Comparison of ENCODE assay signal across 19 cellular contexts in the genomic region with DNA sequence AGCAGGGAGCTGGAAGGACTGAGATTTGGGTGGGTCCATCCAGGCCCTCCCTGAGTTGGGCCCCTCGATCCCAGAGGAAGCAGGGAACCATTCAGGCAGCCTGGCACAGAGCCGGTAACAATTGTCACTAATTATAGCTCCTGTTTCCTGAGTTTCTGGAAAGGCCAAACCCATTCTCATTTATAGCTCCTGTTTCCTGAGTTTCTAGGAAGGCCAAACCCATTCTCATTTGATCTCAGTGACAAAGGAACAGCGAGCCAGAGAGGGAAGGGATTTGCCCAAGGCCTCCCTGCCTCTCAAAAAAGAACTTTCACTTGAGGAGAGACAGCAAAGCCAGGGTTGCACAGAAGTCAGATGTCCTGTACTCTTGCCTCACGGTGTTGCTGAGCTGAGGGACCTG.
A peak's percentile ranks its signal among the peaks of the same experiment; 100 is the strongest.
DNase-seq lines count a peak whose midpoint lies in the region; ATAC-seq and TF ChIP-seq lines count a peak whose summit lies in the region.
"Had no signal": no experiment of that assay in that cellular context is flagged by ENCODE, and none has a peak within 500 bp of the region (broad histone marks: within the 10 kb centered on the region; RNA-seq: fewer than 3 reads in every experiment).

No MANE protein-coding gene starts in this region.

- in situ Hi-C loops in gastrocnemius medialis (cut with MboI; ENCODE audit: low sequenced_read_pairs in 4 of 4), result no loop called here

- H3K4me1 Mint-ChIP-seq in effector memory CD8-positive, alpha-beta T cell (ENCODE audit: low read depth in 2 of 2), result no peaks in the 10 kb centered on the region
- H3K4me1 Mint-ChIP-seq: naive thymus-derived CD8-positive, alpha-beta T cell had no signal

- H3K27ac Mint-ChIP-seq in effector memory CD8-positive, alpha-beta T cell, result no peak overlapping the region
- H3K27ac Mint-ChIP-seq: activated CD8-positive, alpha-beta T cell treated with anti-CD3 and anti-CD28 coated beads, Interleukin-2, amount 10 ng/mL, durations not matched to agents 7 days and 5 days; naive thymus-derived CD8-positive, alpha-beta T cell had no signal

- no peak overlapping the region for H3K4me3 ChIP-seq in heart left ventricle
- H3K4me3 ChIP-seq in gastrocnemius medialis, result no peak overlapping the region
- H3K4me3 ChIP-seq: colonic mucosa, vagina had no signal

- peaks cover 0 to 4% of the 10 kb centered on the region in 2 donors for H3K9me3 Mint-ChIP-seq in effector memory CD8-positive, alpha-beta T cell

- H3K27ac ChIP-seq in heart left ventricle (peak overlapping the region in 9 of 12 donors; percentile 6 to 70 (median 46)), gastrocnemius medialis (no peak overlapping the region)
- H3K27ac ChIP-seq: colonic mucosa, KMS-11, vagina had no signal

- 0 to 8% (median 3%) methylated on average over 4 of the region's 4 CpGs for WGBS in heart left ventricle, 4 donors

- H3K36me3 ChIP-seq in heart left ventricle, result no peaks in the 10 kb centered on the region
- H3K36me3 ChIP-seq in gastrocnemius medialis, result no peaks in the 10 kb centered on the region
- H3K36me3 ChIP-seq: colonic mucosa, vagina had no signal

- peaks cover 0 to 4% of the 10 kb centered on the region in 2 donors for H3K27me3 Mint-ChIP-seq in effector memory CD8-positive, alpha-beta T cell
- H3K27me3 Mint-ChIP-seq: naive thymus-derived CD8-positive, alpha-beta T cell had no signal

- peaks cover 0 to 34% (median 17%) of the 10 kb centered on the region in 12 donors for H3K4me1 ChIP-seq in heart left ventricle
- peaks cover 0 to 11% of the 10 kb centered on the region in 2 donors for H3K4me1 ChIP-seq in gastrocnemius medialis
- H3K4me1 ChIP-seq: colonic mucosa, vagina had no signal

- DNase-seq in DMS153 (lab: John Stamatoyannopoulos, UW), result peak; percentile 61
- peak; percentile 83 to 93 for DNase-seq in NCI-H2081 (lab: John Stamatoyannopoulos, UW)
- peak; percentile 63 to 83 (median 72) for DNase-seq in heart left ventricle
- no peak for DNase-seq in gastrocnemius medialis
- DNase-seq in effector memory CD8-positive, alpha-beta T cell, result no peak
- no peak for DNase-seq in NCI-H774 (lab: John Stamatoyannopoulos, UW)
- DNase-seq: activated CD4-positive, alpha-beta T cell treated with anti-CD3 and anti-CD28 coated beads for 1 hour; activated CD8-positive, alpha-beta T cell treated with anti-CD3 and anti-CD28 coated beads, Interleukin-2, amount 10 ng/mL, durations not matched to agents 7 days and 5 days; activated gamma-delta T cell treated with Interleukin-2 at 50 U/mL for 16 hours; activated T-cell treated with anti-CD3 and anti-CD28 coated beads, Interleukin-2, amount 50 U/mL, for 1 hour; colonic mucosa; DND-41; mesendoderm; naive thymus-derived CD8-positive, alpha-beta T cell; NCI-H526; SHP77 treated with DMSO at 0.1 percent for 48 hours had no signal

- intact Hi-C loops in heart left ventricle (cut with DNase I) (loop anchor here in 3 of 10 donors (2.0 to 5.0 kb wide), 2 partner anchors 34 to 99 kb away; no protein-coding TSS in a partner anchor), gastrocnemius medialis (cut with DNase I; ENCODE audit: low total_unique reads) (no loop called here)

- TF ChIP-seq POLR2A in heart left ventricle (IDR thresholded peaks at IDR 0.05), result no peak
- TF ChIP-seq POLR2A in gastrocnemius medialis (IDR thresholded peaks at IDR 0.05), result no peak

- TF ChIP-seq CTCF in heart left ventricle (IDR thresholded peaks at IDR 0.05) (no peak), gastrocnemius medialis (IDR thresholded peaks at IDR 0.05 in 4 of 5, conservative IDR thresholded peaks at IDR 0.05 in 1 of 5) (no peak)

- H3K9me3 ChIP-seq in heart left ventricle, result peaks cover 0 to 6% (median 0%) of the 10 kb centered on the region in 12 donors
- H3K9me3 ChIP-seq in gastrocnemius medialis, result no peaks in the 10 kb centered on the region
- H3K9me3 ChIP-seq: colonic mucosa, vagina had no signal

- no peak overlapping the region for H3K4me3 Mint-ChIP-seq in effector memory CD8-positive, alpha-beta T cell
- H3K4me3 Mint-ChIP-seq: activated CD8-positive, alpha-beta T cell treated with anti-CD3 and anti-CD28 coated beads, Interleukin-2, amount 10 ng/mL, durations not matched to agents 7 days and 5 days; naive thymus-derived CD8-positive, alpha-beta T cell had no signal

- no peaks in the 10 kb centered on the region for H3K36me3 Mint-ChIP-seq in effector memory CD8-positive, alpha-beta T cell (ENCODE audit: insufficient read depth)

- ATAC-seq in heart left ventricle, result peak; percentile 78 to 95 (median 92)
- ATAC-seq in gastrocnemius medialis, result peak; percentile 62 to 76
- no peak for ATAC-seq in HG02840 (IDR thresholded peaks at IDR 0.05; ENCODE audit: low FRiP score, unreplicated experiment)
- no peak for ATAC-seq in effector memory CD8-positive, alpha-beta T cell (replicated peaks)
- ATAC-seq: activated CD8-positive, alpha-beta T cell treated with anti-CD3 and anti-CD28 coated beads, Interleukin-2, amount 10 ng/mL, durations not matched to agents 7 days and 5 days; naive thymus-derived CD8-positive, alpha-beta T cell had no signal

- H3K27me3 ChIP-seq in heart left ventricle, result no peaks in the 10 kb centered on the region
- H3K27me3 ChIP-seq in gastrocnemius medialis, result no peaks in the 10 kb centered on the region
- H3K27me3 ChIP-seq: colonic mucosa, vagina had no signal

Comparison
In these comparisons a context has a peak if more than half of its experiments do, and no peak if none do; other contexts are left out.
1. DNase-seq: peak in DMS153 (single experiment), NCI-H2081 (2 of 2) and heart left ventricle (5 of 5); none in gastrocnemius medialis (0 of 2), effector memory CD8-positive, alpha-beta T cell (0 of 3) and NCI-H774 (single experiment).
2. ATAC-seq: peak in heart left ventricle (4 of 4) and gastrocnemius medialis (2 of 2); none in HG02840 (single experiment) and effector memory CD8-positive, alpha-beta T cell (single experiment).
3. H3K27ac ChIP-seq: peak in heart left ventricle (9 of 12); none in gastrocnemius medialis (0 of 4).